17 cellular contexts compared by ENCODE assay signal in genomic region chr19:57348136-57348535, GRCh38. TPM values are rescaled to one million over a fixed set of nuclear protein-coding genes. Genes with fewer than 3 reads are reported as not detected.
A peak's percentile ranks its signal among the peaks of the same experiment; 100 is the strongest.
DNase-seq lines count a peak whose midpoint lies in the region; ATAC-seq and TF ChIP-seq lines count a peak whose summit lies in the region.
"Had no signal": no experiment of that assay in that cellular context is flagged by ENCODE, and none has a peak within 500 bp of the region (broad histone marks: within the 10 kb centered on the region; RNA-seq: fewer than 3 reads in every experiment).

No MANE protein-coding gene starts in this region.

- H3K4me2 ChIP-seq in mammary epithelial cell (ENCODE audit: insufficient read depth, low read depth, low read length): no peak overlapping the region
- H3K4me2 ChIP-seq: GM23338 had no signal

- H3K4me3 ChIP-seq in mammary epithelial cell (replicated peaks in 1 of 3; ENCODE audit: insufficient read depth in 1 of 3, low read depth in 2 of 3, low read length in 3 of 3) (no peak overlapping the region), breast epithelium (no peak overlapping the region), WERI-Rb-1 (ENCODE audit: low read depth, low read length) (no peak overlapping the region), adrenal gland (no peak overlapping the region), tibial artery (no peak overlapping the region)
- H3K4me3 ChIP-seq: GM23338 had no signal

- H3K27me3 ChIP-seq in mammary epithelial cell (ENCODE audit: insufficient read depth, low read length) (no peaks in the 10 kb centered on the region), breast epithelium (no peaks in the 10 kb centered on the region), WERI-Rb-1 (ENCODE audit: insufficient read depth, low read depth, severe bottlenecking) (no peaks in the 10 kb centered on the region), adrenal gland (no peaks in the 10 kb centered on the region), tibial artery (no peaks in the 10 kb centered on the region)
- H3K27me3 ChIP-seq: brain microvascular endothelial cell had no signal

- 96% methylated on average over 2 of the region's 3 CpGs for WGBS in mammary epithelial cell (ENCODE audit: low coverage, missing lambda C conversion rate)
- 48 to 61% (median 56%) methylated on average over 3 of the region's 3 CpGs for WGBS in adrenal gland, 4 donors

- TF ChIP-seq CTCF in mammary epithelial cell (conservative IDR thresholded peaks at IDR 0.05 in 1 of 2, IDR thresholded peaks at IDR 0.05 in 1 of 2; ENCODE audit: extremely low read depth in 1 of 2, insufficient read depth in 1 of 2, low read depth in 1 of 2, low read length in 2 of 2) (no peak), breast epithelium (IDR thresholded peaks at IDR 0.05) (no peak), WERI-Rb-1 (IDR thresholded peaks at IDR 0.05; ENCODE audit: low read depth, low read length) (no peak), adrenal gland (IDR thresholded peaks at IDR 0.05) (no peak), tibial artery (IDR thresholded peaks at IDR 0.05) (no peak)

- ATAC-seq in GM21381 (IDR thresholded peaks at IDR 0.05; ENCODE audit: unreplicated experiment): no peak
- ATAC-seq: GM23338, left ventricle myocardium superior had no signal

- no TSS peak for BruUV-seq in mammary epithelial cell (replicated peaks; lab: Mats Ljungman, UMichigan)

- H3K9me3 ChIP-seq in mammary epithelial cell (replicated peaks; ENCODE audit: insufficient read depth, low read length) (no peaks in the 10 kb centered on the region), breast epithelium (peaks cover 3 to 5% of the 10 kb centered on the region in 2 donors), WERI-Rb-1 (ENCODE audit: severe bottlenecking) (no peaks in the 10 kb centered on the region), adrenal gland (replicated peaks in 1 of 3) (no peaks in the 10 kb centered on the region), tibial artery (peaks cover 0 to 13% (median 4%) of the 10 kb centered on the region in 3 donors)

- CTCF ChIA-PET in mammary epithelial cell (lab: Charles Lee; ENCODE audit: low non-redundant PET): no interaction called here

- H3K27ac ChIP-seq in mammary epithelial cell (ENCODE audit: insufficient read depth, low read depth, low read length) (no peak overlapping the region), breast epithelium (no peak overlapping the region), WERI-Rb-1 (no peak overlapping the region), adrenal gland (no peak overlapping the region), tibial artery (no peak overlapping the region)
- H3K27ac ChIP-seq: brain microvascular endothelial cell had no signal

- no peaks in the 10 kb centered on the region for H3K36me3 ChIP-seq in mammary epithelial cell (ENCODE audit: insufficient read depth, low read length)
- no peaks in the 10 kb centered on the region for H3K36me3 ChIP-seq in breast epithelium
- peaks cover 2% of the 10 kb centered on the region for H3K36me3 ChIP-seq in WERI-Rb-1
- H3K36me3 ChIP-seq in adrenal gland (replicated peaks in 1 of 2): no peaks in the 10 kb centered on the region
- peaks cover 6 to 11% (median 9%) of the 10 kb centered on the region in 3 donors for H3K36me3 ChIP-seq in tibial artery
- H3K36me3 ChIP-seq: brain microvascular endothelial cell had no signal

- TF ChIP-seq POLR2A in breast epithelium (IDR thresholded peaks at IDR 0.05) (no peak), adrenal gland (IDR thresholded peaks at IDR 0.05) (no peak)

- DNase-seq in mammary epithelial cell (peak; percentile 14), breast epithelium (ENCODE audit: low spot score in 2 of 2) (no peak), WERI-Rb-1 (peak; percentile 10), fibroblast of peridontal ligament (ENCODE audit: extremely low read depth) (peak; percentile 57), adrenal gland (no peak), UCSD-AML1 (lab: John Stamatoyannopoulos, UW; ENCODE audit: unreplicated experiment) (no peak), tibial artery (no peak)
- DNase-seq: 8988T; activated CD4-positive, alpha-beta T cell treated with anti-CD3 and anti-CD28 coated beads, Interleukin-2, amount 10 ng/mL, durations not matched to agents 24 days and 14 days; brain microvascular endothelial cell; dermis blood vessel endothelial cell; left ventricle myocardium superior; NCI-H2171 treated with DMSO at 0.1 percent for 48 hours; nucleus accumbens; Right ventricle myocardium superior had no signal

- in situ Hi-C loops in mammary epithelial cell (cut with MboI; ENCODE audit: low sequenced_read_pairs in 2 of 2): no loop called here

- intact Hi-C loops in mammary epithelial cell (cut with micrococcal nuclease): no loop called here
- intact Hi-C loops in breast epithelium (cut with DNase I; ENCODE audit: low total_unique reads): no loop called here
- intact Hi-C loops in adrenal gland (cut with DNase I): no loop called here
- intact Hi-C loops in tibial artery (cut with DNase I; ENCODE audit: low total_unique reads): no loop called here

- dilution Hi-C loops in mammary epithelial cell (cut with HindIII; ENCODE audit: low sequenced_read_pairs): no loop called here

- H3K9ac ChIP-seq in mammary epithelial cell (ENCODE audit: insufficient read depth, low read length): no peak overlapping the region

- H3K4me1 ChIP-seq in mammary epithelial cell (ENCODE audit: insufficient read depth, low read length) (peaks cover 8% of the 10 kb centered on the region), breast epithelium (peaks cover 0 to 7% of the 10 kb centered on the region in 2 donors), adrenal gland (replicated peaks in 1 of 2) (peaks cover 13 to 14% of the 10 kb centered on the region in 2 donors), tibial artery (peaks cover 5 to 18% (median 11%) of the 10 kb centered on the region in 4 donors)

- no peak overlapping the region for H2AFZ ChIP-seq in mammary epithelial cell (ENCODE audit: low read depth, low read length)
- H2AFZ ChIP-seq: GM23338 had no signal

- no peaks in the 10 kb centered on the region for H4K20me1 ChIP-seq in mammary epithelial cell (ENCODE audit: insufficient read depth, low read length)

- H3K79me2 ChIP-seq in mammary epithelial cell (ENCODE audit: insufficient read depth, low read length): peaks cover 21% of the 10 kb centered on the region

RNA-seq across cellular contexts. Expression of gene ZNF304, which starts 2.9 kb away (rescaled TPM):
- total RNA-seq in mammary epithelial cell (10 to 100 TPM in 1 of 2 donors, 1 to 10 TPM in 1; 8.0 to 16.5 TPM), breast epithelium (10 to 100 TPM in 1 of 3 donors, 1 to 10 TPM in 2; 7.5 to 13.6 (median 8.2) TPM), adrenal gland (10 to 100 TPM in 6 of 8 donors, 1 to 10 TPM in 2; 8.1 to 14.3 (median 12.3) TPM)
- polyA plus RNA-seq in mammary epithelial cell (5.5 TPM), adrenal gland (1 to 10 TPM; 4.0 to 8.3 (median 5.2) TPM)
- polyA minus RNA-seq in mammary epithelial cell: 8.2 TPM

RNA-seq across cellular contexts. Expression of gene TRAPPC2B, which starts 15.2 kb away (rescaled TPM):
- total RNA-seq in mammary epithelial cell (1 to 10 TPM; 4.9 to 9.3 TPM), breast epithelium (10 to 100 TPM; 16.7 to 23.2 (median 20.2) TPM), adrenal gland (10 to 100 TPM; 12.6 to 41.4 (median 20.0) TPM)
- polyA plus RNA-seq in mammary epithelial cell (16.3 TPM), adrenal gland (10 to 100 TPM; 24.9 to 72.8 (median 40.5) TPM)
- not detected for polyA minus RNA-seq in mammary epithelial cell

RNA-seq across cellular contexts. Expression of gene ZNF547, which starts 15.2 kb away (rescaled TPM):
- 1 to 10 TPM; 2.3 to 4.3 TPM for total RNA-seq in mammary epithelial cell
- polyA plus RNA-seq in mammary epithelial cell: 1.8 TPM
- 2.9 TPM for polyA minus RNA-seq in mammary epithelial cell
- 1 to 10 TPM; 1.6 to 3.8 (median 2.4) TPM for total RNA-seq in breast epithelium
- 1 to 10 TPM; 1.1 to 9.8 (median 4.5) TPM for total RNA-seq in adrenal gland
- polyA plus RNA-seq in adrenal gland: 10 to 100 TPM in 1 of 3 donors, 1 to 10 TPM in 2; 2.1 to 10.9 (median 5.3) TPM

RNA-seq across cellular contexts. Expression of gene ZNF543, which starts 27.9 kb away (rescaled TPM):
- total RNA-seq in mammary epithelial cell (10 to 100 TPM in 1 of 2 donors, 1 to 10 TPM in 1; 7.4 to 15.2 TPM), breast epithelium (10 to 100 TPM in 1 of 3 donors, 1 to 10 TPM in 2; 6.7 to 14.8 (median 8.5) TPM), adrenal gland (10 to 100 TPM in 4 of 8 donors, 1 to 10 TPM in 4; 7.2 to 17.8 (median 9.5) TPM)
- polyA plus RNA-seq in mammary epithelial cell (2.0 TPM), adrenal gland (1 to 10 TPM; 1.1 to 2.4 (median 1.9) TPM)
- 2.2 TPM for polyA minus RNA-seq in mammary epithelial cell

RNA-seq across cellular contexts. Expression of gene ZNF548, which starts 41.5 kb away (rescaled TPM):
- total RNA-seq in mammary epithelial cell (10 to 100 TPM; 15.2 to 25.8 TPM), breast epithelium (10 to 100 TPM; 23.6 to 34.5 (median 31.8) TPM), adrenal gland (10 to 100 TPM in 7 of 8 donors, 1 to 10 TPM in 1; 8.5 to 21.2 (median 16.6) TPM)
- polyA plus RNA-seq in mammary epithelial cell (6.8 TPM), adrenal gland (10 to 100 TPM in 1 of 3 donors, 1 to 10 TPM in 2; 4.6 to 10.0 (median 8.1) TPM)
- polyA minus RNA-seq in mammary epithelial cell: 8.3 TPM

Comparison
In these comparisons a context has a peak if more than half of its experiments do, and no peak if none do; other contexts are left out.
1. DNase-seq: peak in mammary epithelial cell (single experiment), WERI-Rb-1 (single experiment) and fibroblast of peridontal ligament (single experiment); none in breast epithelium (0 of 2), adrenal gland (0 of 7), UCSD-AML1 (single experiment) and tibial artery (0 of 2).